Comparison of ENCODE assay signal across 8 cellular contexts in genomic region chr19:20565321-20566018, GRCh38. TPM values are rescaled to one million over a fixed set of nuclear protein-coding genes. Genes with fewer than 3 reads are reported as not detected.
A peak's percentile ranks its signal among the peaks of the same experiment; 100 is the strongest.
DNase-seq lines count a peak whose midpoint lies in the region; ATAC-seq lines count a peak whose summit lies in the region.

TSS of gene ZNF737 (minus strand) at chr19:20565781. CDS start at chr19:20565640, 141 bp downstream.

- DNase-seq in AG08396 (ENCODE audit: low spot score) (peak; percentile 88), NCI-H510A (lab: John Stamatoyannopoulos, UW) (peak; percentile 79), lung microvascular endothelial cell (ENCODE audit: low read depth in 2 of 2) (peak; percentile 97)
- peak; percentile 93 for DNase-seq in activated CD8-positive, alpha-beta memory T cell treated with anti-CD3 and anti-CD28 coated beads for 24 hours
- DNase-seq in effector CD4-positive, alpha-beta T cell = peak; percentile 86
- peak; percentile 82 to 88 (median 85) for DNase-seq in stimulated activated CD4-positive, alpha-beta T cell treated with anti-CD3 and anti-CD28 coated beads, TNF-alpha, amount 100 ng/mL, for 24 hours (ENCODE audit: low read depth in 3 of 3)

- ATAC-seq in GM18868 (IDR thresholded peaks at IDR 0.05; ENCODE audit: unreplicated experiment) (peak; percentile 96), HG03108 (IDR thresholded peaks at IDR 0.05; ENCODE audit: unreplicated experiment) (peak; percentile 95)

RNA-seq across cellular contexts. Expression of gene ZNF737, which starts in this region (rescaled TPM):
- total RNA-seq in lung microvascular endothelial cell = 5.4 and 10.1 TPM in 2 replicates

Comparison
In these comparisons a context has a peak if more than half of its experiments do, and no peak if none do; other contexts are left out.
1. Peak in every context shown above with its lines: DNase-seq and ATAC-seq.